26 cellular contexts compared by ENCODE assay signal in genomic region chr12:119102714-119103113, GRCh38.
"Had no signal": no experiment of that assay in that cellular context is flagged by ENCODE, and none has a peak within 500 bp of the region (broad histone marks: within the 10 kb centered on the region; RNA-seq: fewer than 3 reads in every experiment).

No MANE protein-coding gene starts in this region.

- H3K4me1 ChIP-seq: left ventricle myocardium inferior, right atrium auricular region, stomach, testis, thyroid gland, transverse colon, upper lobe of right lung had no signal

- H3K9me3 ChIP-seq: mucosa of descending colon, ovary, testis, thyroid gland, upper lobe of right lung had no signal

- DNase-seq: hypothalamus; immature natural killer cell; kidney; left colon; left ventricle myocardium inferior; midbrain; mucosa of descending colon; naive thymus-derived CD4-positive, alpha-beta T cell; ovary; stimulated activated CD4-positive, alpha-beta T cell treated with anti-CD3 and anti-CD28 coated beads, Interleukin-12 subunit alpha, Interleukin-12 subunit beta, amount 100 ng/mL, for 4 hours; stimulated activated CD4-positive, alpha-beta T cell treated with anti-CD3 and anti-CD28 coated beads, Interleukin-15, amount 100 ng/mL, for 24 hours; stimulated activated CD4-positive, alpha-beta T cell treated with anti-CD3 and anti-CD28 coated beads, Interleukin-2, amount 100 ng/mL, for 24 hours; stimulated activated CD4-positive, alpha-beta T cell treated with anti-CD3 and anti-CD28 coated beads, Interleukin-4, amount 100 ng/mL, for 1 hour; stimulated activated naive B cell treated with anti-CD40 and anti-IgM and Interleukin-4, amounts not matched to agents 10 μg/mL and 1 μg/mL and 100 μg/mL, for 72 hours; stimulated activated naive CD8-positive, alpha-beta T cell treated with anti-CD3 and anti-CD28 coated beads, Interleukin-15, Interleukin-2, amounts not matched to agents 100 U/mL and 50 U/mL, for 24 hours; stomach; testis; thyroid gland; transverse colon; upper lobe of right lung had no signal

- FAIRE-seq: islet of Langerhans, kidney, urothelium cell line had no signal

- ATAC-seq: left colon; mucosa of descending colon; naive thymus-derived CD4-positive, alpha-beta T cell; natural killer cell treated with Interleukin-12 subunit alpha and Interleukin-12 subunit beta and Interleukin-15 and Interleukin-18, amount 100 ng/mL, for 72 hours; sciatic nerve; stimulated activated naive B cell treated with anti-CD40 and anti-IgM and Interleukin-4, amounts not matched to agents 10 μg/mL and 1 μg/mL and 100 μg/mL, for 72 hours; stimulated activated naive CD8-positive, alpha-beta T cell treated with anti-CD3 and anti-CD28 coated beads, Interleukin-15, Interleukin-2, amounts not matched to agents 100 U/mL and 50 U/mL, for 24 hours had no signal

- H3K27ac ChIP-seq: left ventricle myocardium inferior, ovary, right atrium auricular region, skin epidermis, stomach, testis, thyroid gland, transverse colon, upper lobe of right lung had no signal

- H3K27me3 ChIP-seq: ovary, right atrium auricular region, stomach, testis, thyroid gland, transverse colon, upper lobe of right lung had no signal

- H3K4me3 ChIP-seq: left ventricle myocardium inferior, mucosa of descending colon, ovary, right atrium auricular region, skin epidermis, stomach, testis, thyroid gland, transverse colon, upper lobe of right lung had no signal

- H3K36me3 ChIP-seq: left ventricle myocardium inferior, ovary, right atrium auricular region, stomach, thyroid gland, transverse colon, upper lobe of right lung had no signal
